ENCODE assay signal across 15 cellular contexts in the genomic region with DNA sequence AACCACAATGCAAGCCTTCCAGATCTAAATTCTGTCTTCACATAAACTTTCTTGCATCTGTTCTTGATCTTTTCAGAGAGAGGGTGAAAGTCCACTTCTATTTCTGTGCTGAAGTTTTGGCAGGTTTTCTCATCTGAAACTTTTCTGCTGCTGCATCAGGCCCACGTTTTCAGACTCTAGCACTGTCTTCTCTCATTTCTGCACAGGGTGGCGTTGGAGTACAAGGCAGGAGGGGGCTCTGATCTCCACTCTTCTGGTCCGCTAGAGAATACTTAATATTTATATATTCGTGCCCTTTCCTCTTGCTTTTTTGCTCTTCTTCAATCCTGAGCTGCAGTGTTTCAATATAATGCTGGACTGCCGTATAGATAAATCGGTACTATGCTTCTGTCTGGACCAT.
DNase-seq lines count a peak whose midpoint lies in the region; ATAC-seq, FAIRE-seq and TF ChIP-seq lines count a peak whose summit lies in the region.
"Had no signal": no experiment of that assay in that cellular context is flagged by ENCODE, and none has a peak within 500 bp of the region (broad histone marks: within the 10 kb centered on the region; RNA-seq: fewer than 3 reads in every experiment).

No MANE protein-coding gene starts in this region.

- TF ChIP-seq EP300 in K562 (IDR thresholded peaks at IDR 0.05; ENCODE audit: low read length), result no peak

- H3K9me1 ChIP-seq in K562 (ENCODE audit: control insufficient read depth, insufficient read depth, low read length), result no peaks in the 10 kb centered on the region

- H3K79me2 ChIP-seq in OCI-LY1 (ENCODE audit: insufficient read depth, low read length) (no peaks in the 10 kb centered on the region), K562 (ENCODE audit: control insufficient read depth, insufficient read depth, low read length) (no peaks in the 10 kb centered on the region)

- H3K27me3 Mint-ChIP-seq in activated CD8-positive, alpha-beta T cell treated with anti-CD3 and anti-CD28 coated beads, Interleukin-2, amount 10 ng/mL, durations not matched to agents 7 days and 5 days (ENCODE audit: low read depth), result no peaks in the 10 kb centered on the region

- peak; percentile 6 for DNase-seq in NOMO-1 treated with dmso at 0.1 percent for 144 hours (lab: John Stamatoyannopoulos, UW; ENCODE audit: unreplicated experiment)
- no peak for DNase-seq in NOMO-1 treated with DMSO at 0.1 percent for 48 hours (lab: John Stamatoyannopoulos, UW; ENCODE audit: unreplicated experiment)
- DNase-seq in K562 (ENCODE audit: extremely low read depth in 1 of 4, low spot score in 3 of 4), result no peak
- DNase-seq in activated CD8-positive, alpha-beta T cell treated with anti-CD3 and anti-CD28 coated beads, Interleukin-2, amount 10 ng/mL, durations not matched to agents 7 days and 5 days, result no peak
- DNase-seq in NAMALWA (ENCODE audit: low spot score), result no peak
- DNase-seq: HCEC 1CT, KBM-7, NCI-H1092 treated with DMSO at 0.1 percent for 48 hours, NCI-H1694 treated with DMSO at 0.1 percent for 48 hours, NCI-H2171 treated with DMSO at 0.1 percent for 48 hours had no signal

- 3% methylated on average over 6 of the region's 6 CpGs for WGBS in K562 (ENCODE audit: insufficient coverage, low coverage, missing lambda C conversion rate)

- H3K4me3 ChIP-seq in OCI-LY1 (ENCODE audit: low read depth, low read length, poor library complexity, severe bottlenecking) (no peak overlapping the region), K562 (no peak overlapping the region)

- no peak overlapping the region for H3K27ac ChIP-seq in OCI-LY1 (ENCODE audit: low read depth, low read length, poor library complexity, severe bottlenecking)
- no peak overlapping the region for H3K27ac ChIP-seq in K562 (ENCODE audit: extremely low read depth, low read depth, low read length)
- H3K27ac ChIP-seq: HL-60 had no signal

- H3K9me3 ChIP-seq in OCI-LY1 (ENCODE audit: low read length) (no peaks in the 10 kb centered on the region), K562 (replicated peaks; ENCODE audit: control insufficient read depth, insufficient read depth, low read depth, low read length) (no peaks in the 10 kb centered on the region)

- H3K27ac Mint-ChIP-seq in activated CD8-positive, alpha-beta T cell treated with anti-CD3 and anti-CD28 coated beads, Interleukin-2, amount 10 ng/mL, durations not matched to agents 7 days and 5 days, result no peak overlapping the region

- H3K4me2 ChIP-seq in OCI-LY1 (ENCODE audit: low read length), result no peak overlapping the region
- H3K4me2 ChIP-seq in K562 (ENCODE audit: insufficient read depth, low read length), result no peak overlapping the region

- H3K27me3 ChIP-seq in OCI-LY1 (ENCODE audit: insufficient read depth, low read length), result no peaks in the 10 kb centered on the region
- no peaks in the 10 kb centered on the region for H3K27me3 ChIP-seq in K562 (ENCODE audit: control insufficient read depth in 2 of 2, insufficient read depth in 2 of 2, low read length in 2 of 2)

- H3K4me3 Mint-ChIP-seq in activated CD8-positive, alpha-beta T cell treated with anti-CD3 and anti-CD28 coated beads, Interleukin-2, amount 10 ng/mL, durations not matched to agents 7 days and 5 days, result no peak overlapping the region

- peak; percentile 27 to 44; a peak in 2 of 4 replicates for TF ChIP-seq RAD21 in K562 (CRISPR knock-in tag; conservative IDR thresholded peaks at IDR 0.05 in 1 of 2, IDR thresholded peaks at IDR 0.05 in 1 of 2)

- no peaks in the 10 kb centered on the region for H3K36me3 Mint-ChIP-seq in activated CD8-positive, alpha-beta T cell treated with anti-CD3 and anti-CD28 coated beads, Interleukin-2, amount 10 ng/mL, durations not matched to agents 7 days and 5 days (ENCODE audit: low read depth)

- CTCF ChIA-PET in K562 (lab: Yijun Ruan, JAX; ENCODE audit: low intra/inter-chr PET ratio), result no interaction called here
- CTCF ChIA-PET in activated CD8-positive, alpha-beta T cell treated with anti-CD3 and anti-CD28 coated beads, Interleukin-2, amount 10 ng/mL, durations not matched to agents 7 days and 5 days (lab: Charles Lee), result no interaction called here

- no peaks in the 10 kb centered on the region for H3F3A ChIP-seq in OCI-LY1 (ENCODE audit: insufficient read depth, low read length)

- H3K4me1 ChIP-seq in OCI-LY1 (ENCODE audit: insufficient read depth, low read length, severe bottlenecking) (no peaks in the 10 kb centered on the region), K562 (replicated peaks in 1 of 2; ENCODE audit: control insufficient read depth in 2 of 2, insufficient read depth in 2 of 2, low read length in 2 of 2) (no peaks in the 10 kb centered on the region)

- POLR2A ChIA-PET in K562 (lab: Yijun Ruan, JAX), result no interaction called here
- POLR2A ChIA-PET in activated CD8-positive, alpha-beta T cell treated with anti-CD3 and anti-CD28 coated beads, Interleukin-2, amount 10 ng/mL, durations not matched to agents 7 days and 5 days (lab: Charles Lee), result no interaction called here

- H3K9ac ChIP-seq in OCI-LY1 (ENCODE audit: low read length) (no peak overlapping the region), K562 (ENCODE audit: insufficient read depth in 1 of 2, low read depth in 2 of 2, low read length in 2 of 2) (no peak overlapping the region)

- H3K36me3 ChIP-seq in OCI-LY1 (ENCODE audit: insufficient read depth, low read length) (no peaks in the 10 kb centered on the region), K562 (ENCODE audit: control insufficient read depth, insufficient read depth, low read length) (no peaks in the 10 kb centered on the region)

- TF ChIP-seq CTCF in OCI-LY1 (IDR thresholded peaks at IDR 0.05; ENCODE audit: low read length), result 0 out of 2 replicates have a peak, but pooled peaks have one; percentile 14
- TF ChIP-seq CTCF in K562 (IDR thresholded peaks at IDR 0.05 in 2 of 3, conservative IDR thresholded peaks at IDR 0.05 in 1 of 3; ENCODE audit: insufficient read depth in 2 of 3, low read depth in 1 of 3, low read length in 3 of 3), result no peak

- H3K9me3 Mint-ChIP-seq in activated CD8-positive, alpha-beta T cell treated with anti-CD3 and anti-CD28 coated beads, Interleukin-2, amount 10 ng/mL, durations not matched to agents 7 days and 5 days (ENCODE audit: insufficient read depth), result peaks cover 26% of the 10 kb centered on the region

- ATAC-seq in K562 (no peak), GM21723 (IDR thresholded peaks at IDR 0.05; ENCODE audit: unreplicated experiment) (no peak), HG02973 (IDR thresholded peaks at IDR 0.05; ENCODE audit: unreplicated experiment) (no peak)
- no peak for ATAC-seq in activated CD8-positive, alpha-beta T cell treated with anti-CD3 and anti-CD28 coated beads, Interleukin-2, amount 10 ng/mL, durations not matched to agents 7 days and 5 days
- ATAC-seq: Right ventricle myocardium inferior had no signal

- no peak for TF ChIP-seq POLR2A in K562 (conservative IDR thresholded peaks at IDR 0.05)

- intact Hi-C loops in K562 (cut with micrococcal nuclease), result no loop called here

- no TSS peak for BruUV-seq in K562 (replicated peaks; lab: Mats Ljungman, UMichigan)

- no peaks in the 10 kb centered on the region for H4K20me1 ChIP-seq in OCI-LY1 (ENCODE audit: insufficient read depth, low read length)
- H4K20me1 ChIP-seq in K562 (replicated peaks; ENCODE audit: control insufficient read depth, insufficient read depth, low read length), result no peaks in the 10 kb centered on the region

- no peaks in the 10 kb centered on the region for H3K9me2 ChIP-seq in OCI-LY1 (ENCODE audit: low read depth, low read length)

- in situ Hi-C loops in K562 (cut with MboI), result no loop called here

- no peak for FAIRE-seq in K562 (lab: Jason Lieb, UNC)

- H2AFZ ChIP-seq in OCI-LY1 (ENCODE audit: low read length), result no peak overlapping the region
- H2AFZ ChIP-seq in K562 (ENCODE audit: low read depth, low read length), result no peak overlapping the region

- H3K4me1 Mint-ChIP-seq in activated CD8-positive, alpha-beta T cell treated with anti-CD3 and anti-CD28 coated beads, Interleukin-2, amount 10 ng/mL, durations not matched to agents 7 days and 5 days (ENCODE audit: low read depth), result no peaks in the 10 kb centered on the region

TF ChIP-seq in K562, 482 proteins besides CTCF, POLR2A, EP300 and RAD21:
- TF ChIP-seq CEBPB (tag; IDR thresholded peaks at IDR 0.05) (no peak), ZNF57 (CRISPR knock-in tag; IDR thresholded peaks at IDR 0.05) (no peak)
